Comparison of ENCODE assay signal across 8 cellular contexts in genomic region chr19:18450934-18451836, GRCh38. TPM values are rescaled to one million over a fixed set of nuclear protein-coding genes. Genes with fewer than 3 reads are reported as not detected.
A peak's percentile ranks its signal among the peaks of the same experiment; 100 is the strongest.
DNase-seq lines count a peak whose midpoint lies in the region; ATAC-seq and TF ChIP-seq lines count a peak whose summit lies in the region.

No MANE protein-coding gene starts in this region.

- H3K27me3 Mint-ChIP-seq in T-cell = no peaks in the 10 kb centered on the region
- no peaks in the 10 kb centered on the region for H3K27me3 Mint-ChIP-seq in activated naive CD8-positive, alpha-beta T cell treated with anti-CD3 and anti-CD28 coated beads, Interleukin-2, amount 50 U/mL, for 24 hours

- peaks cover 24% of the 10 kb centered on the region for H3K36me3 Mint-ChIP-seq in T-cell
- peaks cover 14% of the 10 kb centered on the region for H3K36me3 Mint-ChIP-seq in activated naive CD8-positive, alpha-beta T cell treated with anti-CD3 and anti-CD28 coated beads, Interleukin-2, amount 50 U/mL, for 24 hours (ENCODE audit: low read depth)

- H3K36me3 ChIP-seq in left ventricle myocardium inferior = peaks cover 77% of the 10 kb centered on the region
- peaks cover 0 to 52% of the 10 kb centered on the region in 2 donors for H3K36me3 ChIP-seq in gastrocnemius medialis

- H3K4me3 ChIP-seq in left ventricle myocardium inferior = no peak overlapping the region
- H3K4me3 ChIP-seq in gastrocnemius medialis = no peak overlapping the region

- H3K27me3 ChIP-seq in left ventricle myocardium inferior (ENCODE audit: low read depth) = no peaks in the 10 kb centered on the region
- no peaks in the 10 kb centered on the region for H3K27me3 ChIP-seq in gastrocnemius medialis

- intact Hi-C loops in left ventricle myocardium inferior (cut with micrococcal nuclease) = no loop called here
- intact Hi-C loops in gastrocnemius medialis (cut with DNase I; ENCODE audit: low total_unique reads) = loop anchor here (2.0 to 5.0 kb wide), 2 partner anchors 138 to 396 kb away; partner anchors contain the start of gene REX1BD

- peak; percentile 37 for DNase-seq in NCI-H748 (lab: John Stamatoyannopoulos, UW; ENCODE audit: unreplicated experiment)
- DNase-seq in NCI-H748 treated with DMSO at 0.1 percent for 48 hours (lab: John Stamatoyannopoulos, UW) = no peak
- DNase-seq in M059J (ENCODE audit: low read depth) = peak; percentile 69
- peak; percentile 55 to 89 (median 82) for DNase-seq in T-cell
- DNase-seq in activated naive CD8-positive, alpha-beta T cell treated with anti-CD3 and anti-CD28 coated beads, Interleukin-2, amount 50 U/mL, for 24 hours = peak; percentile 93
- DNase-seq in left ventricle myocardium inferior = peak; percentile 87
- peak; percentile 56 to 80 for DNase-seq in gastrocnemius medialis

- in situ Hi-C loops in gastrocnemius medialis (cut with MboI; ENCODE audit: low sequenced_read_pairs in 4 of 4) = loop anchor here (10.0 to 25.0 kb wide), 5 partner anchors 111 to 394 kb away; partner anchors contain the start of genes UBA52 (in 3 of the 4), UPF1 (in 2 of the 4), CRTC1 (in 1 of the 4) and KXD1 (in 1 of the 4)

- H3K27ac Mint-ChIP-seq in T-cell = no peak overlapping the region
- no peak overlapping the region for H3K27ac Mint-ChIP-seq in activated naive CD8-positive, alpha-beta T cell treated with anti-CD3 and anti-CD28 coated beads, Interleukin-2, amount 50 U/mL, for 24 hours

- no peaks in the 10 kb centered on the region for H3K9me3 Mint-ChIP-seq in T-cell
- no peaks in the 10 kb centered on the region for H3K9me3 Mint-ChIP-seq in activated naive CD8-positive, alpha-beta T cell treated with anti-CD3 and anti-CD28 coated beads, Interleukin-2, amount 50 U/mL, for 24 hours

- H3K4me1 ChIP-seq in left ventricle myocardium inferior (peaks cover 24% of the 10 kb centered on the region), gastrocnemius medialis (peaks cover 6 to 16% of the 10 kb centered on the region in 2 donors)

- TF ChIP-seq CTCF in left ventricle myocardium inferior (IDR thresholded peaks at IDR 0.05; ENCODE audit: borderline replicate concordance) (peak; percentile 99), gastrocnemius medialis (IDR thresholded peaks at IDR 0.05 in 4 of 5, conservative IDR thresholded peaks at IDR 0.05 in 1 of 5) (peak; percentile 97 to 99 (median 98))

- peak overlapping the region; percentile 36 for H3K27ac ChIP-seq in left ventricle myocardium inferior (replicated peaks)
- H3K27ac ChIP-seq in gastrocnemius medialis = peak overlapping the region in 3 of 4 donors; percentile 18 to 28 (median 20)

- H3K9me3 ChIP-seq in left ventricle myocardium inferior (replicated peaks) (no peaks in the 10 kb centered on the region), gastrocnemius medialis (no peaks in the 10 kb centered on the region)

- POLR2A ChIA-PET in T-cell (lab: Charles Lee) = interaction anchor here in 1 of 2 donors (0.6 kb wide), 1 partner anchor 106 kb away, joined by 9 read pairs; no protein-coding TSS in a partner anchor

- CTCF ChIA-PET in T-cell (lab: Charles Lee) = interaction anchor here (0.5 to 1.2 kb wide), 9 partner anchors 9 to 753 kb away, joined by 3 to 6 read pairs (median 4); no protein-coding TSS in a partner anchor

- no peak for TF ChIP-seq POLR2A in gastrocnemius medialis (IDR thresholded peaks at IDR 0.05)

- H3K4me3 Mint-ChIP-seq in T-cell = no peak overlapping the region
- H3K4me3 Mint-ChIP-seq in activated naive CD8-positive, alpha-beta T cell treated with anti-CD3 and anti-CD28 coated beads, Interleukin-2, amount 50 U/mL, for 24 hours = no peak overlapping the region

- H3K4me1 Mint-ChIP-seq in T-cell = peaks cover 0 to 4% (median 3%) of the 10 kb centered on the region in 3 donors
- peaks cover 3% of the 10 kb centered on the region for H3K4me1 Mint-ChIP-seq in activated naive CD8-positive, alpha-beta T cell treated with anti-CD3 and anti-CD28 coated beads, Interleukin-2, amount 50 U/mL, for 24 hours

- peak; percentile 78 to 93 (median 86) for ATAC-seq in T-cell (replicated peaks in 1 of 4)
- peak; percentile 80 for ATAC-seq in activated naive CD8-positive, alpha-beta T cell treated with anti-CD3 and anti-CD28 coated beads, Interleukin-2, amount 50 U/mL, for 24 hours
- peak; percentile 73 to 83 for ATAC-seq in gastrocnemius medialis
- ATAC-seq in GM21381 (IDR thresholded peaks at IDR 0.05; ENCODE audit: unreplicated experiment) = no peak

RNA-seq across cellular contexts. Expression of gene ISYNA1, which starts 13.3 kb away (rescaled TPM):
- total RNA-seq in M059J (2014; rRNA removed; shearing (Covaris generic)) = 6.2 and 8.9 TPM in 2 replicates
- total RNA-seq in T-cell = 10 to 100 TPM; 38.3 to 59.8 (median 55.0) TPM
- 24.1 TPM for total RNA-seq in left ventricle myocardium inferior
- 10 to 100 TPM in 1 of 4 donors, 1 to 10 TPM in 3; 5.1 to 29.1 (median 7.8) TPM for total RNA-seq in gastrocnemius medialis

RNA-seq across cellular contexts. Expression of gene SSBP4, which starts 32.0 kb away (rescaled TPM):
- total RNA-seq in M059J (2014; rRNA removed; shearing (Covaris generic)) = 55.3 and 61.9 TPM in 2 replicates
- 100 to 1,000 TPM in 4 of 5 donors, 10 to 100 TPM in 1; 71.3 to 127 (median 102) TPM for total RNA-seq in T-cell
- 30.8 TPM for total RNA-seq in left ventricle myocardium inferior
- 10 to 100 TPM; 24.7 to 65.2 (median 44.1) TPM for total RNA-seq in gastrocnemius medialis

RNA-seq across cellular contexts. Expression of gene LRRC25, which starts 53.8 kb away (rescaled TPM):
- total RNA-seq in M059J (2014; rRNA removed; shearing (Covaris generic)) = not detected in 2 replicates
- under 1 TPM in 3 of 5 donors, not detected in 2; 0.16 to 0.33 (median 0.30) TPM for total RNA-seq in T-cell
- total RNA-seq in left ventricle myocardium inferior = 2.4 TPM
- total RNA-seq in gastrocnemius medialis = 1 to 10 TPM in 3 of 4 donors, under 1 TPM in 1; 0.34 to 4.2 (median 2.3) TPM
